In genomic region chr12:53213348-53213747, GRCh38 we compare ENCODE assay signal across 8 cellular contexts. TPM values are rescaled to one million over a fixed set of nuclear protein-coding genes. Genes with fewer than 3 reads are reported as not detected.
DNase-seq lines count a peak whose midpoint lies in the region; TF ChIP-seq lines count a peak whose summit lies in the region.

No MANE protein-coding gene starts in this region.

- H3K27me3 Mint-ChIP-seq in glutamatergic neuron (ENCODE audit: unreplicated experiment) (peaks cover 12% of the 10 kb centered on the region), progenitor cell of endocrine pancreas (peaks cover 17% of the 10 kb centered on the region)

- intact Hi-C loops in uterus (cut with DNase I; ENCODE audit: low total_unique reads) = loop anchor here (10.0 kb wide), 1 partner anchor 71 kb away; no protein-coding TSS in a partner anchor

- H3K27me3 ChIP-seq in uterus = no peaks in the 10 kb centered on the region

- DNase-seq in DMS79 treated with DMSO at 0.1 percent for 48 hours (lab: John Stamatoyannopoulos, UW) = peak; percentile 21
- no peak for DNase-seq in DMS79 (lab: John Stamatoyannopoulos, UW)
- DNase-seq in MV-4-11 (lab: John Stamatoyannopoulos, UW) = peak; percentile 46
- peak; percentile 83 for DNase-seq in SK-N-DZ (ENCODE audit: low spot score)
- peak; percentile 83 for DNase-seq in activated naive CD4-positive, alpha-beta T cell treated with Interleukin-2 at 50 U/mL for 16 hours
- DNase-seq in glutamatergic neuron = peak; percentile 95
- peak; percentile 82 for DNase-seq in progenitor cell of endocrine pancreas (ENCODE audit: low spot score, unreplicated experiment)
- DNase-seq in uterus = peak; percentile 82 to 84

- no peaks in the 10 kb centered on the region for H3K36me3 Mint-ChIP-seq in glutamatergic neuron (ENCODE audit: unreplicated experiment)
- H3K36me3 Mint-ChIP-seq in progenitor cell of endocrine pancreas (ENCODE audit: insufficient read depth) = no peaks in the 10 kb centered on the region

- peak; percentile 94 for TF ChIP-seq CTCF in glutamatergic neuron (IDR thresholded peaks at IDR 0.05; ENCODE audit: partially characterized antibody, unreplicated experiment)
- peak; percentile 98 for TF ChIP-seq CTCF in progenitor cell of endocrine pancreas (IDR thresholded peaks at IDR 0.05; ENCODE audit: unreplicated experiment)
- TF ChIP-seq CTCF in uterus (IDR thresholded peaks at IDR 0.05) = peak; percentile 94 to 98 (median 96)

- H3K27ac ChIP-seq in uterus = no peak overlapping the region

- H3K9me3 Mint-ChIP-seq in glutamatergic neuron (ENCODE audit: unreplicated experiment) (peaks cover 8% of the 10 kb centered on the region), progenitor cell of endocrine pancreas (ENCODE audit: low read depth) (no peaks in the 10 kb centered on the region)

- TF ChIP-seq POLR2A in uterus (IDR thresholded peaks at IDR 0.05) = peak in 1 of 2 donors; percentile 30

- H3K4me1 Mint-ChIP-seq in glutamatergic neuron (ENCODE audit: low read depth, unreplicated experiment) (peaks cover 11% of the 10 kb centered on the region), progenitor cell of endocrine pancreas (ENCODE audit: low read depth) (peaks cover 16% of the 10 kb centered on the region)

- no peaks in the 10 kb centered on the region for H3K36me3 ChIP-seq in uterus

- H3K9me3 ChIP-seq in uterus = no peaks in the 10 kb centered on the region

- peaks cover 6 to 16% of the 10 kb centered on the region in 2 donors for H3K4me1 ChIP-seq in uterus

- H3K27ac Mint-ChIP-seq in glutamatergic neuron (ENCODE audit: unreplicated experiment) (peak overlapping the region; percentile 52), progenitor cell of endocrine pancreas (peak overlapping the region; percentile 31)

- peak overlapping the region; percentile 6 for H3K4me3 Mint-ChIP-seq in glutamatergic neuron (ENCODE audit: unreplicated experiment)
- H3K4me3 Mint-ChIP-seq in progenitor cell of endocrine pancreas (ENCODE audit: low read depth) = no peak overlapping the region

- no peak overlapping the region for H3K4me3 ChIP-seq in uterus

RNA-seq across cellular contexts. Expression of gene ITGB7, which starts 6.3 kb away (rescaled TPM):
- polyA plus RNA-seq in SK-N-DZ (2014; cell fraction: cytosol; rRNA removed) = 0.14 TPM in 1 of 2 replicates, not detected in the other
- polyA plus RNA-seq in SK-N-DZ (2014; cell fraction: nucleus; rRNA removed) = not detected in 2 replicates
- total RNA-seq in glutamatergic neuron (ENCODE audit: unreplicated experiment) = not detected
- total RNA-seq in progenitor cell of endocrine pancreas = 0.29 and 0.93 TPM in 2 replicates
- 1 to 10 TPM in 3 of 4 donors, not detected in 1; 2.0 to 3.8 (median 2.4) TPM for total RNA-seq in uterus

RNA-seq across cellular contexts. Expression of gene RARG, which starts 18.7 kb away (rescaled TPM):
- polyA plus RNA-seq in SK-N-DZ (2014; cell fraction: cytosol; rRNA removed) = 0.35 and 2.0 TPM in 2 replicates
- 1.9 and 2.2 TPM in 2 replicates for polyA plus RNA-seq in SK-N-DZ (2014; cell fraction: nucleus; rRNA removed)
- 0.27 TPM for total RNA-seq in glutamatergic neuron (ENCODE audit: unreplicated experiment)
- total RNA-seq in progenitor cell of endocrine pancreas = 4.9 and 5.2 TPM in 2 replicates
- total RNA-seq in uterus = 10 to 100 TPM in 2 of 4 donors, 1 to 10 TPM in 2; 2.6 to 65.6 (median 28.9) TPM

RNA-seq across cellular contexts. Expression of gene CSAD, which starts 32.6 kb away (rescaled TPM):
- polyA plus RNA-seq in SK-N-DZ (2014; cell fraction: cytosol; rRNA removed) = 8.3 and 10.5 TPM in 2 replicates
- polyA plus RNA-seq in SK-N-DZ (2014; cell fraction: nucleus; rRNA removed) = 54.6 and 66.7 TPM in 2 replicates
- 34.5 TPM for total RNA-seq in glutamatergic neuron (ENCODE audit: unreplicated experiment)
- total RNA-seq in progenitor cell of endocrine pancreas = 58.6 and 59.0 TPM in 2 replicates
- 10 to 100 TPM in 3 of 4 donors, 1 to 10 TPM in 1; 4.1 to 67.6 (median 42.6) TPM for total RNA-seq in uterus

RNA-seq across cellular contexts. Expression of gene ZNF740, which starts 32.8 kb away (rescaled TPM):
- polyA plus RNA-seq in SK-N-DZ (2014; cell fraction: cytosol; rRNA removed) = 15.1 and 20.2 TPM in 2 replicates
- polyA plus RNA-seq in SK-N-DZ (2014; cell fraction: nucleus; rRNA removed) = 30.2 and 38.9 TPM in 2 replicates
- total RNA-seq in glutamatergic neuron (ENCODE audit: unreplicated experiment) (38.2 TPM), progenitor cell of endocrine pancreas (75.7 and 78.8 TPM in 2 replicates), uterus (10 to 100 TPM in 2 of 4 donors, 1 to 10 TPM in 2; 7.7 to 55.5 (median 25.9) TPM)

RNA-seq across cellular contexts. Expression of gene ESPL1, which starts 54.8 kb away (rescaled TPM):
- 60.0 and 67.0 TPM in 2 replicates for polyA plus RNA-seq in SK-N-DZ (2014; cell fraction: cytosol; rRNA removed)
- 114 and 155 TPM in 2 replicates for polyA plus RNA-seq in SK-N-DZ (2014; cell fraction: nucleus; rRNA removed)
- total RNA-seq in glutamatergic neuron (ENCODE audit: unreplicated experiment) (5.1 TPM), progenitor cell of endocrine pancreas (24.3 and 27.1 TPM in 2 replicates), uterus (1 to 10 TPM in 1 of 4 donors, under 1 TPM in 1, not detected in 2; 0.12 to 4.5 TPM)
